Comparison of ENCODE assay signal across 9 cellular contexts in genomic region chr5:124704594-124705284, GRCh38. TPM values are rescaled to one million over a fixed set of nuclear protein-coding genes. Genes with fewer than 3 reads are reported as not detected.
A peak's percentile ranks its signal among the peaks of the same experiment; 100 is the strongest.
DNase-seq lines count a peak whose midpoint lies in the region; ATAC-seq, FAIRE-seq and TF ChIP-seq lines count a peak whose summit lies in the region.
"Had no signal": no experiment of that assay in that cellular context is flagged by ENCODE, and none has a peak within 500 bp of the region (broad histone marks: within the 10 kb centered on the region; RNA-seq: fewer than 3 reads in every experiment).

No MANE protein-coding gene starts in this region.

- H3K27ac ChIP-seq in WERI-Rb-1, result peak overlapping the region; percentile 30
- H3K27ac ChIP-seq in ascending aorta, result no peak overlapping the region
- H3K27ac ChIP-seq: thoracic aorta had no signal

- H3K9me3 ChIP-seq in WERI-Rb-1 (ENCODE audit: severe bottlenecking) (no peaks in the 10 kb centered on the region), ascending aorta (no peaks in the 10 kb centered on the region)
- H3K9me3 ChIP-seq: thoracic aorta had no signal

- no peak for TF ChIP-seq POLR2A in GM12891 (IDR thresholded peaks at IDR 0.05; ENCODE audit: low read depth, low read length)

- H3K27me3 ChIP-seq in WERI-Rb-1 (ENCODE audit: insufficient read depth, low read depth, severe bottlenecking), result no peaks in the 10 kb centered on the region
- H3K27me3 ChIP-seq in ascending aorta, result no peaks in the 10 kb centered on the region

- TF ChIP-seq CTCF in GM20000 (IDR thresholded peaks at IDR 0.05; ENCODE audit: extremely low read depth, missing control alignments) (no peak), WERI-Rb-1 (IDR thresholded peaks at IDR 0.05; ENCODE audit: low read depth, low read length) (no peak), ascending aorta (IDR thresholded peaks at IDR 0.05) (no peak)

- intact Hi-C loops in ascending aorta (cut with DNase I) (no loop called here), left ventricle myocardium superior (cut with micrococcal nuclease) (no loop called here)

- peak; percentile 78 for FAIRE-seq in GM12891 (lab: Jason Lieb, UNC)

- H3K36me3 ChIP-seq in WERI-Rb-1, result peaks cover 12% of the 10 kb centered on the region
- H3K36me3 ChIP-seq in ascending aorta, result no peaks in the 10 kb centered on the region
- H3K36me3 ChIP-seq: thoracic aorta had no signal

- ATAC-seq in HG03108 (IDR thresholded peaks at IDR 0.05; ENCODE audit: unreplicated experiment) (peak; percentile 74), left ventricle myocardium superior (no peak)

- H3K4me3 ChIP-seq in WERI-Rb-1 (ENCODE audit: low read depth, low read length) (no peak overlapping the region), ascending aorta (no peak overlapping the region)
- H3K4me3 ChIP-seq: thoracic aorta had no signal

- H3K4me1 ChIP-seq in ascending aorta, result no peaks in the 10 kb centered on the region

- DNase-seq in GM12891 (ENCODE audit: insufficient read length, low spot score) (no peak), GM20000 (ENCODE audit: low spot score) (peak; percentile 59), WERI-Rb-1 (no peak), medulla oblongata (ENCODE audit: extremely low spot score) (no peak), ascending aorta (ENCODE audit: low spot score in 2 of 2) (no peak), left ventricle myocardium superior (no peak)
- no peak for DNase-seq in effector CD4-positive, alpha-beta T cell

TF ChIP-seq in GM12891, 5 proteins besides CTCF, POLR2A, EP300 and RAD21:
- TF ChIP-seq SPI1 (IDR thresholded peaks at IDR 0.05; ENCODE audit: low read depth, low read length) (peak; percentile 92), TAF1 (IDR thresholded peaks at IDR 0.05; ENCODE audit: low read depth, low read length) (no peak)

RNA-seq across cellular contexts. Expression of gene ZNF608, which starts 41.7 kb away (rescaled TPM):
- 6.2 TPM for polyA plus RNA-seq in GM12891 (2012; ENCODE audit: low read depth, missing spikeins)
- 15.4 TPM for total RNA-seq in ascending aorta
- total RNA-seq in left ventricle myocardium superior, result 18.2 TPM
